ENCODE assay signal across 30 cellular contexts in the genomic region with DNA sequence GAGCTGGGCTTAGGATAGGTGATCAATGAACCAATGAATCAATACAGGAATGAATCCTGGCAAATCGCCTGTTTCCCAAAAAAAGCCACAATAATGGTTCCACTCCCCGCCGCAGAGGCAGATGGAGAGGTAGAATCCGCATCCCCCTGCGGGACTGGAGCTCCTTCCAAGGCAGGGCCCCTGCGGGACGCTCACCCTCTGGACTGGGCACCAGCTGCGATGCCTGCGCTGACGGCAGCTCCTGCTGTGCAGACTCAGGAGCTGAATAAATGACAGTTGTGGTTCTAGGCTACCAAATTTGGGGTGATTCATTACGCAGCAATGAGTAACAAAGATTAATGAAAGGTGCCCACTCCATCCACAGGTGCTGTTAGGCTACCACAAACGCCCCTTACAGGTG. TPM values are rescaled to one million over a fixed set of nuclear protein-coding genes. Genes with fewer than 3 reads are reported as not detected.
"Had no signal": no experiment of that assay in that cellular context is flagged by ENCODE, and none has a peak within 500 bp of the region (broad histone marks: within the 10 kb centered on the region; RNA-seq: fewer than 3 reads in every experiment).

No MANE protein-coding gene starts in this region.

- H3K4me1 ChIP-seq: heart right ventricle, left lung, pancreas, suprapubic skin, thyroid gland had no signal

- H3K27me3 ChIP-seq: dorsolateral prefrontal cortex, pancreas, thyroid gland, vagina had no signal

- H3K36me3 ChIP-seq: pancreas, suprapubic skin, thyroid gland had no signal

- FAIRE-seq: islet of Langerhans, pancreas had no signal

- ATAC-seq: esophagus mucosa; heart right ventricle; left cardiac atrium; left lung; naive thymus-derived CD4-positive, alpha-beta T cell; pancreas; sciatic nerve; stimulated activated naive CD8-positive, alpha-beta T cell treated with anti-CD3 and anti-CD28 coated beads, Interleukin-15, amount 100 ng/mL, for 72 hours had no signal

- H3K4me3 ChIP-seq: dorsolateral prefrontal cortex, heart right ventricle, left lung, pancreas, smooth muscle cell, suprapubic skin, thyroid gland, vagina had no signal

- H3K27ac ChIP-seq: dorsolateral prefrontal cortex, epithelial cell of prostate, heart right ventricle, left lung, pancreas, suprapubic skin, thyroid gland, vagina had no signal

- H3K4me2 ChIP-seq: smooth muscle cell had no signal

- H3K9me3 ChIP-seq: left lung, pancreas, suprapubic skin, thyroid gland, vagina had no signal

- DNase-seq: dorsolateral prefrontal cortex; effector CD4-positive, alpha-beta T cell; foreskin melanocyte; glutamatergic neuron; heart right ventricle; hippocampal formation; left cardiac atrium; left lung; mesendoderm; midbrain; naive thymus-derived CD4-positive, alpha-beta T cell; nephron progenitor cell; occipital lobe; pancreas; stimulated activated CD4-positive, alpha-beta T cell treated with anti-CD3 and anti-CD28 coated beads, Interleukin-12 subunit alpha, Interleukin-12 subunit beta, amount 100 ng/mL, for 4 hours; stimulated activated CD4-positive, alpha-beta T cell treated with anti-CD3 and anti-CD28 coated beads, Interleukin-1b, Interleukin-23, amount 100 ng/mL, for 48 hours; stimulated activated CD4-positive, alpha-beta T cell treated with anti-CD3 and anti-CD28 coated beads, Interleukin-4, amount 100 ng/mL, for 1 hour; stimulated activated CD8-positive, alpha-beta memory T cell treated with anti-CD3 and anti-CD28 coated beads, Interleukin-4, amount 100 ng/mL, for 48 hours; stimulated activated naive CD8-positive, alpha-beta T cell treated with anti-CD3 and anti-CD28 coated beads, Interleukin-15, amount 100 ng/mL, for 72 hours; thyroid gland had no signal

RNA-seq across cellular contexts. Expression of gene GZMM, which starts 21.1 kb away (rescaled TPM):
- total RNA-seq: esophagus mucosa, kidney epithelial cell, lung microvascular endothelial cell, occipital lobe, smooth muscle cell, vagina had no signal

RNA-seq across cellular contexts. Expression of gene MADCAM1, which starts 26.4 kb away (rescaled TPM):
- total RNA-seq: smooth muscle cell had no signal
- polyA plus RNA-seq: fibroblast of lung, smooth muscle cell had no signal
